ENCODE assay signal across 9 cellular contexts in the genomic region with DNA sequence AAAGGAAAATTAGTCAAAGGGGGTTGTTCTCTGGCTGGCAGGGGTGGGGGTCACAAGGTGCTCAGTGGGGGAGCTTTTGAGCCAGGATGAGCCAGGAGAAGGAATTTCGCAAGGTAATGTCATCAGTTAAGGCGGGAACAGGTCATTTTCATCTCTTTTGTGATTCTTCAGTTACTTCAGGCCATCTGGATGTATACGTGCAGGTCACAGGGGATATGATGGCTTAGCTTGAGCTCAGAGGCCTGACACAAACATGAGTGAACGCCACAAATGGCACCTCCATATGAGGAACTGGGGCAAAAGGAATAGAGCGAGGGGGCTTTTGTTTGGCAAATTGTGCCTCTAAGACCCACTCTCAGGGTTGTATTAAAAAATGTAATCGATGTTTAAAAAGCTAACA. TPM values are rescaled to one million over a fixed set of nuclear protein-coding genes. Genes with fewer than 3 reads are reported as not detected.
A peak's percentile ranks its signal among the peaks of the same experiment; 100 is the strongest.
DNase-seq lines count a peak whose midpoint lies in the region; ATAC-seq and TF ChIP-seq lines count a peak whose summit lies in the region.
"Not testable (repeated sequence)": the region's sequence is repeated elsewhere in the genome, so short reads cannot be mapped to it uniquely, and the experiment has no call there.
"Had no signal": no experiment of that assay in that cellular context is flagged by ENCODE, and none has a peak within 500 bp of the region (broad histone marks: within the 10 kb centered on the region; RNA-seq: fewer than 3 reads in every experiment).

No MANE protein-coding gene starts in this region.

- not testable (repeated sequence) for H4K20me1 ChIP-seq in GM23338 (replicated peaks; ENCODE audit: insufficient read depth)

- not testable (repeated sequence) for H3K9me3 ChIP-seq in HUES64 (ENCODE audit: insufficient read depth, low read depth, low read length); WERI-Rb-1 (ENCODE audit: severe bottlenecking); iPS DF 6.9 (ENCODE audit: control insufficient read depth, insufficient read depth, low read length); vagina

- peak overlapping the region; percentile 57 for H3K9ac ChIP-seq in HUES64 (ENCODE audit: low read depth, low read length)

- not testable (repeated sequence) for H3K9me2 ChIP-seq in GM23338 (ENCODE audit: insufficient read depth)

- H3K27me3 ChIP-seq in GM23338 (ENCODE audit: insufficient read depth); HUES64 (ENCODE audit: insufficient read depth, low read length); WERI-Rb-1 (ENCODE audit: insufficient read depth, low read depth, severe bottlenecking); iPS DF 6.9 (ENCODE audit: control insufficient read depth, insufficient read depth, low read length); vagina: not testable (repeated sequence)

- not testable (repeated sequence) for H3K79me2 ChIP-seq in GM23338 (replicated peaks; ENCODE audit: insufficient read depth)

- H3K27ac Mint-ChIP-seq in GM23338 (peak overlapping the region; percentile 94), nephron (peak overlapping the region in 2 of 3 experiments; percentile 58)

- not testable (repeated sequence) for H2AFZ ChIP-seq in GM23338

- H3K36me3 Mint-ChIP-seq in GM23338 (ENCODE audit: low read depth); nephron (ENCODE audit: low read depth): not testable (repeated sequence)

- TF ChIP-seq CTCF in GM23338 (conservative IDR thresholded peaks at IDR 0.05; ENCODE audit: low read depth in 2 of 2); WERI-Rb-1 (IDR thresholded peaks at IDR 0.05; ENCODE audit: low read depth, low read length); nephron (IDR thresholded peaks at IDR 0.05; ENCODE audit: unreplicated experiment in 3 of 3); vagina (IDR thresholded peaks at IDR 0.05): not testable (repeated sequence)

- DNase-seq in GM23338 (ENCODE audit: low spot score) (peak; percentile 30), WERI-Rb-1 (peak; percentile 21), ecto neural progenitor cell (ENCODE audit: low spot score) (peak; percentile 35), islet precursor cell (peak; percentile 35), vagina (ENCODE audit: extremely low spot score in 2 of 2) (peak; percentile 7 to 25)
- not testable (repeated sequence) for DNase-seq in iPS DF 6.9 (ENCODE audit: low read depth, low spot score)

- H3K4me3 ChIP-seq in GM23338; HUES64 (ENCODE audit: low read length); WERI-Rb-1 (ENCODE audit: low read depth, low read length); iPS DF 6.9 (ENCODE audit: low read length); vagina: not testable (repeated sequence)

- not testable (repeated sequence) for H3K36me3 ChIP-seq in GM23338 (ENCODE audit: insufficient read depth); HUES64 (ENCODE audit: insufficient read depth, low read length); WERI-Rb-1; iPS DF 6.9 (ENCODE audit: control insufficient read depth, insufficient read depth, low read length); vagina

- H3K27me3 Mint-ChIP-seq in GM23338 (ENCODE audit: insufficient read depth, low read depth, poor library complexity) (peaks cover 18% of the 10 kb centered on the region), nephron (ENCODE audit: low read depth) (peaks cover 11% of the 10 kb centered on the region)

- peak; percentile 8 for ATAC-seq in GM23338

- H3K27ac ChIP-seq in GM23338 (ENCODE audit: low read depth), result peak overlapping the region; percentile 96
- peak overlapping the region; percentile 92 for H3K27ac ChIP-seq in HUES64 (ENCODE audit: low read depth, low read length)
- peak overlapping the region; percentile 91 for H3K27ac ChIP-seq in WERI-Rb-1
- H3K27ac ChIP-seq in iPS DF 6.9 (ENCODE audit: low read length), result peak overlapping the region; percentile 94
- H3K27ac ChIP-seq in vagina, result not testable (repeated sequence)

- intact Hi-C loops in vagina (cut with DNase I), result not testable (repeated sequence)

- H3K9me3 Mint-ChIP-seq in GM23338, nephron: not testable (repeated sequence)

- H3K4me1 ChIP-seq in GM23338 (ENCODE audit: insufficient read depth) (peaks cover 65% of the 10 kb centered on the region), HUES64 (ENCODE audit: insufficient read depth, low read length) (peaks cover 65% of the 10 kb centered on the region), iPS DF 6.9 (ENCODE audit: control insufficient read depth, insufficient read depth, low read length) (peaks cover 15% of the 10 kb centered on the region), vagina (peaks cover 32% of the 10 kb centered on the region)

- peak overlapping the region; percentile 6; the same call in 1 of the 3 replicates for H3K4me3 Mint-ChIP-seq in GM23338
- not testable (repeated sequence) for H3K4me3 Mint-ChIP-seq in nephron

- H3K4me1 Mint-ChIP-seq in GM23338 (peaks cover 77% of the 10 kb centered on the region), nephron (peaks cover 74% of the 10 kb centered on the region)

- 4% methylated on average over 6 of the region's 6 CpGs for WGBS in HUES64
- WGBS in iPS DF 6.9 (ENCODE audit: insufficient coverage, insufficient read length), result no CpG with 5 or more reads among the region's 6 CpGs

- H3K4me2 ChIP-seq in GM23338, result peak overlapping the region; percentile 70

- not testable (repeated sequence) for TF ChIP-seq POLR2A in vagina (IDR thresholded peaks at IDR 0.05)

- peaks cover 21% of the 10 kb centered on the region for H3F3A ChIP-seq in GM23338 (replicated peaks; ENCODE audit: low read depth)

TF ChIP-seq in GM23338, 12 proteins besides CTCF, POLR2A, EP300 and RAD21:
- TF ChIP-seq CREB1 (CRISPR knock-in tag; IDR thresholded peaks at IDR 0.05; ENCODE audit: low read depth), result 0 out of 2 replicates have a peak, but pooled peaks have one; percentile 16

RNA-seq across cellular contexts. Expression of a gene that starts 47.4 kb away (rescaled TPM):
- total RNA-seq in GM23338 (2014; rRNA removed; shearing (Covaris generic)), result 1.5 and 4.1 TPM in 2 replicates
- 0.38 and 0.42 TPM in 2 replicates for polyA plus RNA-seq in GM23338 (2016; fragmentation: Nextera tagmentation; extraction: Ambion mirVana)
- 1.1 TPM for polyA plus RNA-seq in HUES64 (2013, experiment 1 of 2)
- polyA plus RNA-seq in HUES64 (2013, experiment 2 of 2), result 1.2 TPM
- 1.5 TPM for total RNA-seq in vagina
- polyA plus RNA-seq: CD14-positive monocyte had no signal
